In the genomic region with DNA sequence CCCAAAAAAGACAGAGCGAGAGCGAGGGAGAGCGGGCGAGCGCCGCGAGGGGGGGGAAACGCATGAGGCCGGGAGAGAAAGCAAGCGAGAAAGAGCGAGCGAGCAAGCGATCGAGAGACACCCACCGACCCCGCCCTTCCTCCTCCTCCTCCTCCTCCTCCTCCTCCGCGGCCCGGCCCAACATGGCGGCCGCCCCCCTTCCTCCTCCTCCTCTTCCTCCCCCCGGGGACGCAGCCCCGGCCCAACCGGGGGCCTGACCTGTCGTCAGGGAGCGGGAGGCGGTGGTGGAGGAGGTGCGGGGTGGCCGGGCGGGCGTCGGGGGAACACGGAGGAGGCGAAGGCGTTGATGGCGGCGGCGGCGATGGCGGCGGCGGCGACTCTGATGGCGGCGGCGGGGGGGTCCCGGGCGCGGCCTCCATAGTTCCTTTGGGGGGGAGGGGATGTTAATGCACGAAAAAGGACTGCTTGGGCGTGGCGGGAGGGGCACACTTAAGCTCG, we compare ENCODE assay signal across 8 cellular contexts. TPM values are rescaled to one million over a fixed set of nuclear protein-coding genes. Genes with fewer than 3 reads are reported as not detected.
DNase-seq lines count a peak whose midpoint lies in the region; ATAC-seq and TF ChIP-seq lines count a peak whose summit lies in the region.

No MANE protein-coding gene starts in this region.

- H3K4me3 Mint-ChIP-seq in progenitor cell of endocrine pancreas (ENCODE audit: low read depth), result peak overlapping the region; percentile 95

- peak overlapping the region; percentile 98 for H3K9ac ChIP-seq in GM23248

- H3F3A ChIP-seq in GM23248 (ENCODE audit: insufficient read depth), result peaks cover 46% of the 10 kb centered on the region

- in situ Hi-C loops in GM23248 (cut with MboI), result no loop called here

- peaks cover 13% of the 10 kb centered on the region for H3K36me3 Mint-ChIP-seq in progenitor cell of endocrine pancreas (ENCODE audit: insufficient read depth)

- peak overlapping the region; percentile 78 for H3K4me3 ChIP-seq in GM23248
- H3K4me3 ChIP-seq in adrenal gland, result peak overlapping the region; percentile 81 to 99 (median 90)
- peak overlapping the region; percentile 88 for H3K4me3 ChIP-seq in upper lobe of right lung

- peaks cover 38% of the 10 kb centered on the region for H3K79me2 ChIP-seq in GM23248 (ENCODE audit: insufficient read depth)

- H3K27ac ChIP-seq in GM23248, result peak overlapping the region; percentile 96
- peak overlapping the region; percentile 97 to 100 (median 100) for H3K27ac ChIP-seq in adrenal gland
- H3K27ac ChIP-seq in upper lobe of right lung, result peak overlapping the region; percentile 100

- H3K27me3 Mint-ChIP-seq in progenitor cell of endocrine pancreas, result no peaks in the 10 kb centered on the region

- no peaks in the 10 kb centered on the region for H3K9me3 Mint-ChIP-seq in progenitor cell of endocrine pancreas (ENCODE audit: low read depth)

- peak overlapping the region; percentile 35 for H2AFZ ChIP-seq in GM23248

- TF ChIP-seq CTCF in adrenal gland (IDR thresholded peaks at IDR 0.05), result no peak
- no peak for TF ChIP-seq CTCF in progenitor cell of endocrine pancreas (IDR thresholded peaks at IDR 0.05; ENCODE audit: unreplicated experiment)
- TF ChIP-seq CTCF in upper lobe of right lung (IDR thresholded peaks at IDR 0.05), result no peak

- H3K9me2 ChIP-seq in GM23248 (ENCODE audit: insufficient read depth), result no peaks in the 10 kb centered on the region

- peaks cover 30% of the 10 kb centered on the region for H3K4me1 ChIP-seq in GM23248 (ENCODE audit: insufficient read depth)
- H3K4me1 ChIP-seq in adrenal gland (replicated peaks in 1 of 2), result peaks cover 4 to 31% of the 10 kb centered on the region in 2 donors
- peaks cover 22% of the 10 kb centered on the region for H3K4me1 ChIP-seq in upper lobe of right lung

- intact Hi-C loops in adrenal gland (cut with DNase I), result no loop called here
- intact Hi-C loops in left ventricle myocardium superior (cut with micrococcal nuclease), result no loop called here
- intact Hi-C loops in upper lobe of right lung (cut with DNase I), result no loop called here

- peak; percentile 71 for ATAC-seq in left ventricle myocardium superior
- ATAC-seq in upper lobe of right lung, result peak; percentile 78

- no peaks in the 10 kb centered on the region for H3K36me3 ChIP-seq in GM23248 (ENCODE audit: low read depth)
- H3K36me3 ChIP-seq in adrenal gland (replicated peaks in 1 of 2), result no peaks in the 10 kb centered on the region
- no peaks in the 10 kb centered on the region for H3K36me3 ChIP-seq in upper lobe of right lung

- peak; percentile 69 for DNase-seq in COR-L47 (lab: John Stamatoyannopoulos, UW)
- DNase-seq in GM23248, result peak; percentile 88
- peak; percentile 64 for DNase-seq in NCI-H1092 (lab: John Stamatoyannopoulos, UW)
- DNase-seq in T-helper 1 cell, result peak; percentile 81 to 94 (median 83)
- DNase-seq in adrenal gland, result peak; percentile 88 to 95 (median 93)
- peak; percentile 92 for DNase-seq in left ventricle myocardium superior
- peak; percentile 62 for DNase-seq in progenitor cell of endocrine pancreas (ENCODE audit: low spot score, unreplicated experiment)
- DNase-seq in upper lobe of right lung, result peak; percentile 95

- H3K9me3 ChIP-seq in GM23248 (ENCODE audit: low read depth), result no peaks in the 10 kb centered on the region
- no peaks in the 10 kb centered on the region for H3K9me3 ChIP-seq in adrenal gland (replicated peaks in 1 of 3)
- no peaks in the 10 kb centered on the region for H3K9me3 ChIP-seq in upper lobe of right lung

- no peaks in the 10 kb centered on the region for H4K20me1 ChIP-seq in GM23248 (ENCODE audit: insufficient read depth)

- peak overlapping the region; percentile 99 for H3K4me2 ChIP-seq in GM23248 (ENCODE audit: unreplicated experiment)

- peak in 1 of 2 donors; percentile 64 for TF ChIP-seq POLR2A in adrenal gland (IDR thresholded peaks at IDR 0.05)

- H3K4me1 Mint-ChIP-seq in progenitor cell of endocrine pancreas (ENCODE audit: low read depth), result peaks cover 38% of the 10 kb centered on the region

- peak overlapping the region; percentile 100 for H3K27ac Mint-ChIP-seq in progenitor cell of endocrine pancreas

- WGBS in GM23248 (ENCODE audit: low coverage in 1 of 2, low lambda C conversion rate in 2 of 2, missing lambda C conversion rate in 2 of 2), 2 experiments, result 2 to 5% methylated on average over 4 to 54 of the region's 54 CpGs
- WGBS in adrenal gland, 4 donors, result 0 to 1% (median 0%) methylated on average over 15 to 53 of the region's 54 CpGs

- H3K27me3 ChIP-seq in GM23248 (replicated peaks; ENCODE audit: insufficient read depth) (no peaks in the 10 kb centered on the region), adrenal gland (no peaks in the 10 kb centered on the region), upper lobe of right lung (no peaks in the 10 kb centered on the region)

RNA-seq across cellular contexts. Expression of a gene that starts 1.4 kb away (rescaled TPM):
- total RNA-seq in GM23248 (2014; rRNA removed; shearing (Covaris generic)), result 9.1 and 9.9 TPM in 2 replicates
- polyA plus RNA-seq in GM23248 (2016; fragmentation: Nextera tagmentation; extraction: Ambion mirVana), result 6.0 and 7.0 TPM in 2 replicates
- total RNA-seq in adrenal gland, result 10 to 100 TPM; 19.2 to 45.0 (median 27.1) TPM
- polyA plus RNA-seq in adrenal gland, result 10 to 100 TPM; 10.8 to 24.9 (median 19.7) TPM
- total RNA-seq in left ventricle myocardium superior, result 22.1 TPM
- total RNA-seq in progenitor cell of endocrine pancreas, result 90.6 and 94.7 TPM in 2 replicates
- total RNA-seq in upper lobe of right lung, result 47.5 TPM

RNA-seq across cellular contexts. Expression of a gene that starts 18.4 kb away (rescaled TPM):
- total RNA-seq in GM23248 (2014; rRNA removed; shearing (Covaris generic)), result 132 and 177 TPM in 2 replicates
- 143 and 154 TPM in 2 replicates for polyA plus RNA-seq in GM23248 (2016; fragmentation: Nextera tagmentation; extraction: Ambion mirVana)
- 10 to 100 TPM; 40.1 to 58.5 (median 49.7) TPM for total RNA-seq in adrenal gland
- 10 to 100 TPM; 19.0 to 71.8 (median 23.6) TPM for polyA plus RNA-seq in adrenal gland
- total RNA-seq in left ventricle myocardium superior, result 41.9 TPM
- 172 and 173 TPM in 2 replicates for total RNA-seq in progenitor cell of endocrine pancreas
- 57.6 TPM for total RNA-seq in upper lobe of right lung

Comparison
In these comparisons a context has a peak if more than half of its experiments do, and no peak if none do; other contexts are left out.
1. Peak in every context shown above with its lines: DNase-seq, ATAC-seq, H3K4me3 ChIP-seq and H3K27ac ChIP-seq.